In the genomic region with DNA sequence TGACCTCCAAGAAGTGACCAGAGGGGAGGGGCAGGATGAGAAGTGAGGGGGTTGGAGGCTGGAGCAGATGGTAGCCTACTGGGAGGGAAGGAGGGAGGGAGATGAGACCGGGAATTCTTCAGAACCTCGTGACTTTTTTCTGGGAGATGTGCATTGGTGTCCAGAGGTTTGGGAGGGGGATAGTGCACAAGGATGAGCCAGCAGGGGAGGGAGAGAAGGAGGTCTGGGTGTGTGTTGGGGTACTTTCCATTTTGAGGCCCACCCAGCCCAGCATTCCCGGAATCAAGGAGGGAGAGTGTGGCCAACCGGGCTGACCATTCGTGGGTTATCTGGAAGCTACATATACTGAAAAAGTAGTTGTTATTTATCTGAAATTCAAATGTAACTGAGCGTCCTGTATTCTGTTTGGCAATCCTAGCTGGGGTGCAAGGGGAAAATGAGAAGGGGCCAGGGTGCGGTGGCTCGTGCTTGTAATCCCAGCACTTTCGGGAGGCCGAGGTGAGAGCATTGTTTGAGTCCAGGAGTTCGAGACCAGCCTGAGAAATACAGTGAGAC, we compare ENCODE assay signal across 21 cellular contexts. TPM values are rescaled to one million over a fixed set of nuclear protein-coding genes. Genes with fewer than 3 reads are reported as not detected.
DNase-seq lines count a peak whose midpoint lies in the region; FAIRE-seq and TF ChIP-seq lines count a peak whose summit lies in the region.
"Had no signal": no experiment of that assay in that cellular context is flagged by ENCODE, and none has a peak within 500 bp of the region (broad histone marks: within the 10 kb centered on the region; RNA-seq: fewer than 3 reads in every experiment).

No MANE protein-coding gene starts in this region.

- H3K79me2 ChIP-seq in H1 (ENCODE audit: control insufficient read depth in 1 of 2, insufficient read depth in 2 of 2, low read length in 2 of 2): no peaks in the 10 kb centered on the region

- intact Hi-C loops in activated T-helper 2 cell treated with anti-CD3 and anti-CD28 coated beads, Interferon-gamma antibody, Interleukin-2, Interleukin-4, amounts not matched to agents 10 μg/mL and 5 μg/mL and 100 μg/mL, durations not matched to agents 14 hours and 24 hours and 36 hours (cut with micrococcal nuclease): no loop called here

- TF ChIP-seq CTCF in H1 (IDR thresholded peaks at IDR 0.05; ENCODE audit: control extremely low read depth in 1 of 3, insufficient read depth in 1 of 3, low read depth in 1 of 3, low read length in 3 of 3) (no peak), progenitor cell of endocrine pancreas (IDR thresholded peaks at IDR 0.05; ENCODE audit: unreplicated experiment) (no peak)

- H3K14ac ChIP-seq in H1 (ENCODE audit: insufficient read length): no peak overlapping the region

- H2BK20ac ChIP-seq in H1 (ENCODE audit: low read length): no peak overlapping the region

- peak overlapping the region; percentile 86 for H3K27ac Mint-ChIP-seq in progenitor cell of endocrine pancreas
- no peak overlapping the region for H3K27ac Mint-ChIP-seq in activated T-helper 2 cell treated with anti-CD3 and anti-CD28 coated beads, Interferon-gamma antibody, Interleukin-2, Interleukin-4, amounts not matched to agents 10 μg/mL and 5 μg/mL and 100 μg/mL, durations not matched to agents 14 hours and 24 hours and 36 hours
- H3K27ac Mint-ChIP-seq: activated CD4-positive, alpha-beta memory T cell treated with anti-CD3 and anti-CD28 coated beads for 36 hours; activated naive CD4-positive, alpha-beta T cell treated with anti-CD3 and anti-CD28 coated beads, Interleukin-2, amount 10 ng/mL, durations not matched to agents 7 days and 5 days; GM23338 had no signal

- H3K27me3 Mint-ChIP-seq in progenitor cell of endocrine pancreas: peaks cover 5% of the 10 kb centered on the region
- H3K27me3 Mint-ChIP-seq in activated T-helper 2 cell treated with anti-CD3 and anti-CD28 coated beads, Interferon-gamma antibody, Interleukin-2, Interleukin-4, amounts not matched to agents 10 μg/mL and 5 μg/mL and 100 μg/mL, durations not matched to agents 14 hours and 24 hours and 36 hours (ENCODE audit: low read depth): no peaks in the 10 kb centered on the region
- H3K27me3 Mint-ChIP-seq: activated CD4-positive, alpha-beta memory T cell treated with anti-CD3 and anti-CD28 coated beads for 36 hours; T-helper 17 cell had no signal

- CTCF ChIA-PET in H1 (lab: Charles Lee; ENCODE audit: partially characterized antibody): interaction anchor here (0.5 to 7.2 kb wide), 5 partner anchors 9 to 188 kb away, joined by 4 to 31 read pairs (median 5); a partner anchor contains a TSS

- no peak for TF ChIP-seq EP300 in H1 (IDR thresholded peaks at IDR 0.05; ENCODE audit: borderline replicate concordance in 1 of 2, low read depth in 2 of 2, low read length in 2 of 2)

- 82% methylated on average over 11 of the region's 11 CpGs; no CpG with 5 or more reads in 1 of the 2 experiments for WGBS in H1 (ENCODE audit: extremely low coverage in 1 of 2, insufficient coverage in 1 of 2, insufficient read length in 1 of 2, insufficient replicate concordance in 2 of 2, low coverage in 1 of 2, low lambda C conversion rate in 2 of 2, missing lambda C conversion rate in 1 of 2), 2 experiments

- POLR2A ChIA-PET in H1 (lab: Charles Lee; ENCODE audit: partially characterized antibody): interaction anchor here (1.0 to 3.6 kb wide), 4 partner anchors 9 to 41 kb away, joined by 3 to 14 read pairs (median 4); a partner anchor contains a TSS

- H3K4ac ChIP-seq in H1 (replicated peaks; ENCODE audit: insufficient read length, low read depth, low read length): no peak overlapping the region

- H2AFZ ChIP-seq in H1 (ENCODE audit: low read length): no peak overlapping the region
- H2AFZ ChIP-seq: GM23338 had no signal

- H4K20me1 ChIP-seq in H1 (replicated peaks in 1 of 2; ENCODE audit: control insufficient read depth in 1 of 2, insufficient read depth in 2 of 2, low read length in 2 of 2): no peaks in the 10 kb centered on the region

- no peaks in the 10 kb centered on the region for H3K79me1 ChIP-seq in H1 (ENCODE audit: low read depth, low read length)

- no peak overlapping the region for H3K23ac ChIP-seq in H1 (ENCODE audit: insufficient read length)

- H2BK12ac ChIP-seq in H1 (ENCODE audit: low read depth, low read length): 0 out of 2 replicates have a peak overlapping the region, but pooled peaks have one; percentile 39

- no peak overlapping the region for H3K4me3 ChIP-seq in H7 (ENCODE audit: insufficient read depth, low read depth, low read length)
- H3K4me3 ChIP-seq in H1 (ENCODE audit: extremely low read depth in 1 of 4, insufficient read depth in 2 of 4, low read depth in 3 of 4, low read length in 4 of 4): no peak overlapping the region
- H3K4me3 ChIP-seq: GM23338, mucosa of descending colon, SJCRH30, stomach had no signal

- no peak overlapping the region for H4K8ac ChIP-seq in H1 (ENCODE audit: extremely low read depth, insufficient read depth, low read length)

- H3K4me1 ChIP-seq in H1 (replicated peaks in 1 of 4; ENCODE audit: control insufficient read depth in 3 of 4, insufficient read depth in 4 of 4, low read length in 3 of 4): peaks cover 0 to 8% (median 4%) of the 10 kb centered on the region in 4 experiments; a peak in 4 of 7 replicates
- H3K4me1 ChIP-seq: SJCRH30 had no signal

- no peaks in the 10 kb centered on the region for H3K36me3 ChIP-seq in H7 (replicated peaks; ENCODE audit: control insufficient read depth, insufficient read depth, low read length)
- H3K36me3 ChIP-seq in H1 (ENCODE audit: control insufficient read depth in 2 of 4, insufficient read depth in 4 of 4, low read length in 3 of 4): no peaks in the 10 kb centered on the region
- H3K36me3 ChIP-seq: SJCRH30 had no signal

- TF ChIP-seq POLR2A in H1 (IDR thresholded peaks at IDR 0.05; ENCODE audit: control extremely low read depth in 1 of 2, low read depth in 2 of 2, low read length in 2 of 2): no peak

- peaks cover 25% of the 10 kb centered on the region for H3K4me1 Mint-ChIP-seq in progenitor cell of endocrine pancreas (ENCODE audit: low read depth)
- peaks cover 20% of the 10 kb centered on the region for H3K4me1 Mint-ChIP-seq in activated T-helper 2 cell treated with anti-CD3 and anti-CD28 coated beads, Interferon-gamma antibody, Interleukin-2, Interleukin-4, amounts not matched to agents 10 μg/mL and 5 μg/mL and 100 μg/mL, durations not matched to agents 14 hours and 24 hours and 36 hours (ENCODE audit: low read depth)

- peak; percentile 36 for DNase-seq in H7
- DNase-seq in H1 (ENCODE audit: low read depth in 1 of 2, low spot score in 2 of 2): no peak
- no peak for DNase-seq in progenitor cell of endocrine pancreas (ENCODE audit: low spot score, unreplicated experiment)
- DNase-seq in iPS-NIHi7 (ENCODE audit: extremely low spot score): no peak
- no peak for DNase-seq in hepatic stellate cell (ENCODE audit: low spot score)
- DNase-seq in activated T-helper 2 cell treated with anti-CD3 and anti-CD28 coated beads, Interferon-gamma antibody, Interleukin-2, Interleukin-4, amounts not matched to agents 10 μg/mL and 5 μg/mL and 100 μg/mL, durations not matched to agents 14 hours and 24 hours and 36 hours (ENCODE audit: low spot score): no peak
- DNase-seq: activated CD4-positive, alpha-beta memory T cell treated with anti-CD3 and anti-CD28 coated beads for 36 hours; activated naive CD4-positive, alpha-beta T cell treated with anti-CD3 and anti-CD28 coated beads, Interleukin-2, amount 10 ng/mL, durations not matched to agents 7 days and 5 days; COR-L47; foreskin fibroblast; NCI-H1417; NCI-H748 treated with DMSO at 0.1 percent for 48 hours; nucleus accumbens; SJCRH30; stomach; T-helper 17 cell had no signal

- no peak overlapping the region for H4K5ac ChIP-seq in H1 (ENCODE audit: insufficient read length, low read depth, low read length)

- H3K23me2 ChIP-seq in H1 (ENCODE audit: low read depth, low read length): peaks cover 2% of the 10 kb centered on the region; the same call in 1 of the 2 replicates

- H3K4me3 Mint-ChIP-seq in progenitor cell of endocrine pancreas (ENCODE audit: low read depth): no peak overlapping the region
- H3K4me3 Mint-ChIP-seq in activated T-helper 2 cell treated with anti-CD3 and anti-CD28 coated beads, Interferon-gamma antibody, Interleukin-2, Interleukin-4, amounts not matched to agents 10 μg/mL and 5 μg/mL and 100 μg/mL, durations not matched to agents 14 hours and 24 hours and 36 hours (ENCODE audit: low read depth): no peak overlapping the region
- H3K4me3 Mint-ChIP-seq: activated CD4-positive, alpha-beta memory T cell treated with anti-CD3 and anti-CD28 coated beads for 36 hours; activated naive CD4-positive, alpha-beta T cell treated with anti-CD3 and anti-CD28 coated beads, Interleukin-2, amount 10 ng/mL, durations not matched to agents 7 days and 5 days; GM23338; T-helper 17 cell had no signal

- no peak overlapping the region for H3K27ac ChIP-seq in H1 (ENCODE audit: low read depth, low read length)
- H3K27ac ChIP-seq: SJCRH30, VCaP had no signal

- H3K9me3 ChIP-seq in H1 (ENCODE audit: insufficient read depth in 2 of 2, low read depth in 1 of 2, low read length in 1 of 2): no peaks in the 10 kb centered on the region
- H3K9me3 ChIP-seq: mucosa of descending colon, SJCRH30, stomach had no signal

- peaks cover 3% of the 10 kb centered on the region for H3K36me3 Mint-ChIP-seq in progenitor cell of endocrine pancreas (ENCODE audit: insufficient read depth)
- no peaks in the 10 kb centered on the region for H3K36me3 Mint-ChIP-seq in activated T-helper 2 cell treated with anti-CD3 and anti-CD28 coated beads, Interferon-gamma antibody, Interleukin-2, Interleukin-4, amounts not matched to agents 10 μg/mL and 5 μg/mL and 100 μg/mL, durations not matched to agents 14 hours and 24 hours and 36 hours (ENCODE audit: low read depth)
- H3K36me3 Mint-ChIP-seq: activated CD4-positive, alpha-beta memory T cell treated with anti-CD3 and anti-CD28 coated beads for 36 hours had no signal

- no peaks in the 10 kb centered on the region for H3K9me3 Mint-ChIP-seq in progenitor cell of endocrine pancreas (ENCODE audit: low read depth)
- H3K9me3 Mint-ChIP-seq in activated T-helper 2 cell treated with anti-CD3 and anti-CD28 coated beads, Interferon-gamma antibody, Interleukin-2, Interleukin-4, amounts not matched to agents 10 μg/mL and 5 μg/mL and 100 μg/mL, durations not matched to agents 14 hours and 24 hours and 36 hours: no peaks in the 10 kb centered on the region
- H3K9me3 Mint-ChIP-seq: activated CD4-positive, alpha-beta memory T cell treated with anti-CD3 and anti-CD28 coated beads for 36 hours; activated naive CD4-positive, alpha-beta T cell treated with anti-CD3 and anti-CD28 coated beads, Interleukin-2, amount 10 ng/mL, durations not matched to agents 7 days and 5 days had no signal

- no peak overlapping the region for H2BK5ac ChIP-seq in H1 (ENCODE audit: low read depth, low read length)

- H3K27me3 ChIP-seq in H7 (ENCODE audit: control insufficient read depth, insufficient read depth, low read length) (no peaks in the 10 kb centered on the region), H1 (replicated peaks in 1 of 4; ENCODE audit: control insufficient read depth in 3 of 4, extremely low read depth in 1 of 4, insufficient read depth in 3 of 4, low read length in 3 of 4) (no peaks in the 10 kb centered on the region)
- H3K27me3 ChIP-seq: stomach had no signal

- no peak for TF ChIP-seq RAD21 in H1 (IDR thresholded peaks at IDR 0.05 in 1 of 2, conservative IDR thresholded peaks at IDR 0.05 in 1 of 2; ENCODE audit: low read depth in 2 of 2, low read length in 2 of 2)

- H3K4me2 ChIP-seq in H1 (ENCODE audit: insufficient read depth in 1 of 2, low read depth in 2 of 2, low read length in 2 of 2): no peak overlapping the region
- H3K4me2 ChIP-seq: GM23338 had no signal

- no peak overlapping the region for H2BK120ac ChIP-seq in H1 (replicated peaks; ENCODE audit: low read depth, low read length)

- no peak overlapping the region for H2AK5ac ChIP-seq in H1 (ENCODE audit: low read depth, low read length)

- H4K91ac ChIP-seq in H1 (replicated peaks; ENCODE audit: insufficient read length, low read length): no peak overlapping the region

- FAIRE-seq in H1 (lab: Jason Lieb, UNC): no peak
- FAIRE-seq: astrocyte, GM18507 had no signal

- H3K9ac ChIP-seq in H1 (replicated peaks in 1 of 4; ENCODE audit: extremely low read depth in 1 of 4, low read depth in 3 of 4, low read length in 3 of 4): no peak overlapping the region

- H2BK15ac ChIP-seq in H1 (ENCODE audit: low read length): no peak overlapping the region

- H3K18ac ChIP-seq in H1 (ENCODE audit: extremely low read depth, low read length): no peak overlapping the region

- H3K56ac ChIP-seq in H1 (replicated peaks; ENCODE audit: insufficient read length, low read depth, low read length): no peak overlapping the region

RNA-seq across cellular contexts. Expression of a gene that starts 4.3 kb away (rescaled TPM):
- 13.4 and 20.2 TPM in 2 replicates for total RNA-seq in H7 (2014; rRNA removed; shearing (Covaris generic))
- total RNA-seq in H1 (2021; fragmentation: NEBNext Ultra II Directional; extraction: Animal tissue kit (Norgen Biotek cat#: 25700)): 4.2 and 6.4 TPM in 2 replicates
- 12.8 and 16.6 TPM in 2 replicates for polyA plus RNA-seq in H1 (2011; rRNA removed)
- polyA plus RNA-seq in H1 (2011; cell fraction: cytosol; rRNA removed): 16.0 TPM
- 34.2 TPM for polyA plus RNA-seq in H1 (2011; cell fraction: nucleus; rRNA removed)
- 11.3 to 16.8 TPM (median 13.0 TPM) in 4 replicates for polyA plus RNA-seq in H1 (2012, experiment 1 of 2)
- polyA plus RNA-seq in H1 (2012, experiment 2 of 2): 13.6 TPM
- 22.5 TPM for polyA plus RNA-seq in H1 (2013, experiment 1 of 2)
- polyA plus RNA-seq in H1 (2013, experiment 2 of 2): 24.4 TPM
- 16.2 and 28.8 TPM in 2 replicates for polyA minus RNA-seq in H1 (2011; rRNA and poly(A)+ RNA removed)
- polyA minus RNA-seq in H1 (2011; cell fraction: cytosol; rRNA and poly(A)+ RNA removed): 31.9 TPM
- polyA minus RNA-seq in H1 (2011; cell fraction: nucleus; rRNA and poly(A)+ RNA removed): 33.2 TPM
- total RNA-seq in progenitor cell of endocrine pancreas: 1.5 and 1.6 TPM in 2 replicates
- total RNA-seq in activated T-helper 2 cell treated with anti-CD3 and anti-CD28 coated beads, Interferon-gamma antibody, Interleukin-2, Interleukin-4, amounts not matched to agents 10 μg/mL and 5 μg/mL and 100 μg/mL, durations not matched to agents 14 hours and 24 hours and 36 hours: 4.4 and 6.3 TPM in 2 replicates
- total RNA-seq: SJCRH30 had no signal

RNA-seq across cellular contexts. Expression of a gene that starts 12.7 kb away (rescaled TPM):
- 60.7 and 61.7 TPM in 2 replicates for total RNA-seq in H7 (2014; rRNA removed; shearing (Covaris generic))
- 34.9 and 35.3 TPM in 2 replicates for total RNA-seq in H1 (2021; fragmentation: NEBNext Ultra II Directional; extraction: Animal tissue kit (Norgen Biotek cat#: 25700))
- 46.0 and 63.9 TPM in 2 replicates for polyA plus RNA-seq in H1 (2011; rRNA removed)
- 52.1 TPM for polyA plus RNA-seq in H1 (2011; cell fraction: cytosol; rRNA removed)
- polyA plus RNA-seq in H1 (2011; cell fraction: nucleus; rRNA removed): 160 TPM
- 35.3 to 46.7 TPM (median 38.7 TPM) in 4 replicates for polyA plus RNA-seq in H1 (2012, experiment 1 of 2)
- 36.3 TPM for polyA plus RNA-seq in H1 (2012, experiment 2 of 2)
- 47.8 TPM for polyA plus RNA-seq in H1 (2013, experiment 1 of 2)
- polyA plus RNA-seq in H1 (2013, experiment 2 of 2): 49.9 TPM
- polyA minus RNA-seq in H1 (2011; rRNA and poly(A)+ RNA removed): 30.4 and 47.5 TPM in 2 replicates
- polyA minus RNA-seq in H1 (2011; cell fraction: cytosol; rRNA and poly(A)+ RNA removed): 15.0 TPM
- 23.3 TPM for polyA minus RNA-seq in H1 (2011; cell fraction: nucleus; rRNA and poly(A)+ RNA removed)
- 72.8 and 80.8 TPM in 2 replicates for total RNA-seq in progenitor cell of endocrine pancreas
- 90.4 and 95.4 TPM in 2 replicates for total RNA-seq in activated T-helper 2 cell treated with anti-CD3 and anti-CD28 coated beads, Interferon-gamma antibody, Interleukin-2, Interleukin-4, amounts not matched to agents 10 μg/mL and 5 μg/mL and 100 μg/mL, durations not matched to agents 14 hours and 24 hours and 36 hours

RNA-seq across cellular contexts. Expression of a gene that starts 14.8 kb away (rescaled TPM):
- total RNA-seq in H7 (2014; rRNA removed; shearing (Covaris generic)): 84.5 and 92.2 TPM in 2 replicates
- total RNA-seq in H1 (2021; fragmentation: NEBNext Ultra II Directional; extraction: Animal tissue kit (Norgen Biotek cat#: 25700)): 69.3 and 69.5 TPM in 2 replicates
- 27.8 and 38.0 TPM in 2 replicates for polyA plus RNA-seq in H1 (2011; rRNA removed)
- polyA plus RNA-seq in H1 (2011; cell fraction: cytosol; rRNA removed): 46.0 TPM
- 69.9 TPM for polyA plus RNA-seq in H1 (2011; cell fraction: nucleus; rRNA removed)
- 66.1 to 83.1 TPM (median 77.4 TPM) in 4 replicates for polyA plus RNA-seq in H1 (2012, experiment 1 of 2)
- 58.7 TPM for polyA plus RNA-seq in H1 (2012, experiment 2 of 2)
- 63.3 TPM for polyA plus RNA-seq in H1 (2013, experiment 1 of 2)
- 64.1 TPM for polyA plus RNA-seq in H1 (2013, experiment 2 of 2)
- polyA minus RNA-seq in H1 (2011; rRNA and poly(A)+ RNA removed): 23.1 and 26.9 TPM in 2 replicates
- polyA minus RNA-seq in H1 (2011; cell fraction: cytosol; rRNA and poly(A)+ RNA removed): 28.1 TPM
- 24.9 TPM for polyA minus RNA-seq in H1 (2011; cell fraction: nucleus; rRNA and poly(A)+ RNA removed)
- 46.0 and 48.2 TPM in 2 replicates for total RNA-seq in progenitor cell of endocrine pancreas
- total RNA-seq in activated T-helper 2 cell treated with anti-CD3 and anti-CD28 coated beads, Interferon-gamma antibody, Interleukin-2, Interleukin-4, amounts not matched to agents 10 μg/mL and 5 μg/mL and 100 μg/mL, durations not matched to agents 14 hours and 24 hours and 36 hours: 55.2 and 64.7 TPM in 2 replicates

RNA-seq across cellular contexts. Expression of a gene that starts 42.5 kb away (rescaled TPM):
- 11.7 and 12.8 TPM in 2 replicates for total RNA-seq in H7 (2014; rRNA removed; shearing (Covaris generic))
- total RNA-seq in H1 (2021; fragmentation: NEBNext Ultra II Directional; extraction: Animal tissue kit (Norgen Biotek cat#: 25700)): 20.0 and 22.1 TPM in 2 replicates
- 14.5 and 22.8 TPM in 2 replicates for polyA plus RNA-seq in H1 (2011; rRNA removed)
- 18.8 TPM for polyA plus RNA-seq in H1 (2011; cell fraction: cytosol; rRNA removed)
- 34.1 TPM for polyA plus RNA-seq in H1 (2011; cell fraction: nucleus; rRNA removed)
- polyA plus RNA-seq in H1 (2012, experiment 1 of 2): 12.6 to 18.8 TPM (median 17.6 TPM) in 4 replicates
- 15.0 TPM for polyA plus RNA-seq in H1 (2012, experiment 2 of 2)
- polyA plus RNA-seq in H1 (2013, experiment 1 of 2): 32.0 TPM
- 29.0 TPM for polyA plus RNA-seq in H1 (2013, experiment 2 of 2)
- 6.1 and 7.2 TPM in 2 replicates for polyA minus RNA-seq in H1 (2011; rRNA and poly(A)+ RNA removed)
- polyA minus RNA-seq in H1 (2011; cell fraction: cytosol; rRNA and poly(A)+ RNA removed): 9.0 TPM
- 11.2 TPM for polyA minus RNA-seq in H1 (2011; cell fraction: nucleus; rRNA and poly(A)+ RNA removed)
- 19.8 and 20.0 TPM in 2 replicates for total RNA-seq in progenitor cell of endocrine pancreas
- 7.7 and 8.7 TPM in 2 replicates for total RNA-seq in activated T-helper 2 cell treated with anti-CD3 and anti-CD28 coated beads, Interferon-gamma antibody, Interleukin-2, Interleukin-4, amounts not matched to agents 10 μg/mL and 5 μg/mL and 100 μg/mL, durations not matched to agents 14 hours and 24 hours and 36 hours
- total RNA-seq: SJCRH30 had no signal

RNA-seq across cellular contexts. Expression of a gene that starts 47.8 kb away (rescaled TPM):
- total RNA-seq in H7 (2014; rRNA removed; shearing (Covaris generic)): 9.5 and 13.3 TPM in 2 replicates
- total RNA-seq in H1 (2021; fragmentation: NEBNext Ultra II Directional; extraction: Animal tissue kit (Norgen Biotek cat#: 25700)): 0.21 and 0.22 TPM in 2 replicates
- polyA plus RNA-seq in H1 (2011; rRNA removed): 0.21 and 0.46 TPM in 2 replicates
- 0.31 TPM for polyA plus RNA-seq in H1 (2011; cell fraction: cytosol; rRNA removed)
- polyA plus RNA-seq in H1 (2011; cell fraction: nucleus; rRNA removed): 0.61 TPM
- 0.56 to 0.67 TPM (median 0.58 TPM) in 3 of 4 replicates, not detected in the other for polyA plus RNA-seq in H1 (2012, experiment 1 of 2)
- polyA plus RNA-seq in H1 (2012, experiment 2 of 2): 0.18 TPM
- 3.1 TPM for polyA plus RNA-seq in H1 (2013, experiment 1 of 2)
- 2.7 TPM for polyA plus RNA-seq in H1 (2013, experiment 2 of 2)
- polyA minus RNA-seq in H1 (2011; rRNA and poly(A)+ RNA removed): 0.47 and 1.2 TPM in 2 replicates
- polyA minus RNA-seq in H1 (2011; cell fraction: cytosol; rRNA and poly(A)+ RNA removed): 1.6 TPM
- not detected for polyA minus RNA-seq in H1 (2011; cell fraction: nucleus; rRNA and poly(A)+ RNA removed)
- not detected in 2 replicates for total RNA-seq in progenitor cell of endocrine pancreas
- 68.9 and 69.7 TPM in 2 replicates for total RNA-seq in activated T-helper 2 cell treated with anti-CD3 and anti-CD28 coated beads, Interferon-gamma antibody, Interleukin-2, Interleukin-4, amounts not matched to agents 10 μg/mL and 5 μg/mL and 100 μg/mL, durations not matched to agents 14 hours and 24 hours and 36 hours
- total RNA-seq: astrocyte, SJCRH30 had no signal
